1 cellular context compared by ENCODE assay signal in genomic region chr4:87973283-87974169, GRCh38.
TF ChIP-seq lines count a peak whose summit lies in the region.

No MANE protein-coding gene starts in this region.

TF ChIP-seq in HepG2, 621 proteins besides CTCF, POLR2A, EP300 and RAD21 (continued from another document and continues in another):
- TF ChIP-seq, protein P1, sequence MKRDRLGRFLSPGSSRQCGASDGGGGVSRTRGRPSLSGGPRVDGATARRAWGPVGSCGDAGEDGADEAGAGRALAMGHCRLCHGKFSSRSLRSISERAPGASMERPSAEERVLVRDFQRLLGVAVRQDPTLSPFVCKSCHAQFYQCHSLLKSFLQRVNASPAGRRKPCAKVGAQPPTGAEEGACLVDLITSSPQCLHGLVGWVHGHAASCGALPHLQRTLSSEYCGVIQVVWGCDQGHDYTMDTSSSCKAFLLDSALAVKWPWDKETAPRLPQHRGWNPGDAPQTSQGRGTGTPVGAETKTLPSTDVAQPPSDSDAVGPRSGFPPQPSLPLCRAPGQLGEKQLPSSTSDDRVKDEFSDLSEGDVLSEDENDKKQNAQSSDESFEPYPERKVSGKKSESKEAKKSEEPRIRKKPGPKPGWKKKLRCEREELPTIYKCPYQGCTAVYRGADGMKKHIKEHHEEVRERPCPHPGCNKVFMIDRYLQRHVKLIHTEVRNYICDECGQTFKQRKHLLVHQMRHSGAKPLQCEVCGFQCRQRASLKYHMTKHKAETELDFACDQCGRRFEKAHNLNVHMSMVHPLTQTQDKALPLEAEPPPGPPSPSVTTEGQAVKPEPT (CRISPR knock-in tag; IDR thresholded peaks at IDR 0.05; ENCODE audit: low read depth) = no peak
- peak; percentile 29; the same call in 1 of the 2 replicates for TF ChIP-seq KDM3A (CRISPR knock-in tag; IDR thresholded peaks at IDR 0.05; ENCODE audit: low read depth)
- TF ChIP-seq KLF16 (CRISPR knock-in tag; IDR thresholded peaks at IDR 0.05) = 0 out of 4 replicates have a peak, but pooled peaks of 1 of the 2 experiments have one; percentile 25
- TF ChIP-seq HMG20A (CRISPR knock-in tag; IDR thresholded peaks at IDR 0.05; ENCODE audit: borderline replicate concordance) = no peak
- TF ChIP-seq STAG1 (CRISPR knock-in tag; IDR thresholded peaks at IDR 0.05) = peak; percentile 72
- no peak for TF ChIP-seq ZKSCAN1 (IDR thresholded peaks at IDR 0.05; ENCODE audit: low read length)
- TF ChIP-seq SMAD9 (CRISPR knock-in tag; IDR thresholded peaks at IDR 0.05) = no peak
- TF ChIP-seq ZNF543 (CRISPR knock-in tag; IDR thresholded peaks at IDR 0.05) = no peak
- TF ChIP-seq CEBPG (CRISPR knock-in tag; IDR thresholded peaks at IDR 0.05) = 0 out of 2 replicates have a peak, but pooled peaks have one; percentile 5
- no peak for TF ChIP-seq SOX13 (IDR thresholded peaks at IDR 0.05)
- TF ChIP-seq SOX13 (CRISPR knock-in tag; conservative IDR thresholded peaks at IDR 0.05 in 1 of 2, IDR thresholded peaks at IDR 0.05 in 1 of 2) = no peak
- no peak for TF ChIP-seq IRF9 (CRISPR knock-in tag; IDR thresholded peaks at IDR 0.05; ENCODE audit: borderline replicate concordance)
- no peak for TF ChIP-seq ZNF570 (CRISPR knock-in tag; IDR thresholded peaks at IDR 0.05; ENCODE audit: borderline replicate concordance)
- TF ChIP-seq, protein P2, sequence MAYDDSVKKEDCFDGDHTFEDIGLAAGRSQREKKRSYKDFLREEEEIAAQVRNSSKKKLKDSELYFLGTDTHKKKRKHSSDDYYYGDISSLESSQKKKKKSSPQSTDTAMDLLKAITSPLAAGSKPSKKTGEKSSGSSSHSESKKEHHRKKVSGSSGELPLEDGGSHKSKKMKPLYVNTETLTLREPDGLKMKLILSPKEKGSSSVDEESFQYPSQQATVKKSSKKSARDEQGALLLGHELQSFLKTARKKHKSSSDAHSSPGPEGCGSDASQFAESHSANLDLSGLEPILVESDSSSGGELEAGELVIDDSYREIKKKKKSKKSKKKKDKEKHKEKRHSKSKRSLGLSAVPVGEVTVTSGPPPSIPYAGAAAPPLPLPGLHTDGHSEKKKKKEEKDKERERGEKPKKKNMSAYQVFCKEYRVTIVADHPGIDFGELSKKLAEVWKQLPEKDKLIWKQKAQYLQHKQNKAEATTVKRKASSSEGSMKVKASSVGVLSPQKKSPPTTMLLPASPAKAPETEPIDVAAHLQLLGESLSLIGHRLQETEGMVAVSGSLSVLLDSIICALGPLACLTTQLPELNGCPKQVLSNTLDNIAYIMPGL (CRISPR knock-in tag; IDR thresholded peaks at IDR 0.05; ENCODE audit: borderline replicate concordance in 1 of 2, low read depth in 1 of 2) = 0 out of 4 replicates have a peak, but pooled peaks of 1 of the 2 experiments have one; percentile 19
- no peak for TF ChIP-seq ZNF407 (CRISPR knock-in tag; IDR thresholded peaks at IDR 0.05; ENCODE audit: not compliant biosample characterization)
- TF ChIP-seq SCMH1 (CRISPR knock-in tag; IDR thresholded peaks at IDR 0.05; ENCODE audit: borderline replicate concordance) = no peak
- no peak for TF ChIP-seq POLR2AphosphoS2 (IDR thresholded peaks at IDR 0.05; ENCODE audit: low read depth, low read length)
- peak; percentile 34; the same call in 1 of the 2 replicates for TF ChIP-seq KAT8 (CRISPR knock-in tag; IDR thresholded peaks at IDR 0.05)
- TF ChIP-seq NPAS2 (CRISPR knock-in tag; IDR thresholded peaks at IDR 0.05; ENCODE audit: borderline replicate concordance) = no peak
- no peak for TF ChIP-seq ZNF879 (CRISPR knock-in tag; IDR thresholded peaks at IDR 0.05)
- no peak for TF ChIP-seq ZNF761 (CRISPR knock-in tag; conservative IDR thresholded peaks at IDR 0.05)
- TF ChIP-seq, protein P3, sequence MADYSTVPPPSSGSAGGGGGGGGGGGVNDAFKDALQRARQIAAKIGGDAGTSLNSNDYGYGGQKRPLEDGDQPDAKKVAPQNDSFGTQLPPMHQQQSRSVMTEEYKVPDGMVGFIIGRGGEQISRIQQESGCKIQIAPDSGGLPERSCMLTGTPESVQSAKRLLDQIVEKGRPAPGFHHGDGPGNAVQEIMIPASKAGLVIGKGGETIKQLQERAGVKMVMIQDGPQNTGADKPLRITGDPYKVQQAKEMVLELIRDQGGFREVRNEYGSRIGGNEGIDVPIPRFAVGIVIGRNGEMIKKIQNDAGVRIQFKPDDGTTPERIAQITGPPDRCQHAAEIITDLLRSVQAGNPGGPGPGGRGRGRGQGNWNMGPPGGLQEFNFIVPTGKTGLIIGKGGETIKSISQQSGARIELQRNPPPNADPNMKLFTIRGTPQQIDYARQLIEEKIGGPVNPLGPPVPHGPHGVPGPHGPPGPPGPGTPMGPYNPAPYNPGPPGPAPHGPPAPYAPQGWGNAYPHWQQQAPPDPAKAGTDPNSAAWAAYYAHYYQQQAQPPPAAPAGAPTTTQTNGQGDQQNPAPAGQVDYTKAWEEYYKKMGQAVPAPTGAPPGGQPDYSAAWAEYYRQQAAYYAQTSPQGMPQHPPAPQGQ (CRISPR knock-in tag; IDR thresholded peaks at IDR 0.05; ENCODE audit: borderline replicate concordance) = no peak
- no peak for TF ChIP-seq TCF7 (IDR thresholded peaks at IDR 0.05; ENCODE audit: low read depth)
- TF ChIP-seq ZNF784 (CRISPR knock-in tag; IDR thresholded peaks at IDR 0.05; ENCODE audit: borderline replicate concordance) = no peak
- TF ChIP-seq, protein P4, sequence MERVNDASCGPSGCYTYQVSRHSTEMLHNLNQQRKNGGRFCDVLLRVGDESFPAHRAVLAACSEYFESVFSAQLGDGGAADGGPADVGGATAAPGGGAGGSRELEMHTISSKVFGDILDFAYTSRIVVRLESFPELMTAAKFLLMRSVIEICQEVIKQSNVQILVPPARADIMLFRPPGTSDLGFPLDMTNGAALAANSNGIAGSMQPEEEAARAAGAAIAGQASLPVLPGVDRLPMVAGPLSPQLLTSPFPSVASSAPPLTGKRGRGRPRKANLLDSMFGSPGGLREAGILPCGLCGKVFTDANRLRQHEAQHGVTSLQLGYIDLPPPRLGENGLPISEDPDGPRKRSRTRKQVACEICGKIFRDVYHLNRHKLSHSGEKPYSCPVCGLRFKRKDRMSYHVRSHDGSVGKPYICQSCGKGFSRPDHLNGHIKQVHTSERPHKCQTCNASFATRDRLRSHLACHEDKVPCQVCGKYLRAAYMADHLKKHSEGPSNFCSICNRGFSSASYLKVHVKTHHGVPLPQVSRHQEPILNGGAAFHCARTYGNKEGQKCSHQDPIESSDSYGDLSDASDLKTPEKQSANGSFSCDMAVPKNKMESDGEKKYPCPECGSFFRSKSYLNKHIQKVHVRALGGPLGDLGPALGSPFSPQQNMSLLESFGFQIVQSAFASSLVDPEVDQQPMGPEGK (CRISPR knock-in tag; IDR thresholded peaks at IDR 0.05) = no peak
- no peak for TF ChIP-seq ZNF724P (CRISPR knock-in tag; IDR thresholded peaks at IDR 0.05; ENCODE audit: borderline replicate concordance)
- TF ChIP-seq ZNF3 (CRISPR knock-in tag; IDR thresholded peaks at IDR 0.05) = 0 out of 2 replicates have a peak, but pooled peaks have one; percentile 20
- TF ChIP-seq RFXAP (CRISPR knock-in tag; IDR thresholded peaks at IDR 0.05; ENCODE audit: borderline replicate concordance) = no peak
- no peak for TF ChIP-seq ZNF720 (CRISPR knock-in tag; IDR thresholded peaks at IDR 0.05)
- TF ChIP-seq SP5 (CRISPR knock-in tag; IDR thresholded peaks at IDR 0.05; ENCODE audit: borderline replicate concordance, low read depth) = no peak
- TF ChIP-seq TBX2 (CRISPR knock-in tag; IDR thresholded peaks at IDR 0.05; ENCODE audit: borderline replicate concordance) = 0 out of 2 replicates have a peak, but pooled peaks have one; percentile 18
- TF ChIP-seq, protein P5, sequence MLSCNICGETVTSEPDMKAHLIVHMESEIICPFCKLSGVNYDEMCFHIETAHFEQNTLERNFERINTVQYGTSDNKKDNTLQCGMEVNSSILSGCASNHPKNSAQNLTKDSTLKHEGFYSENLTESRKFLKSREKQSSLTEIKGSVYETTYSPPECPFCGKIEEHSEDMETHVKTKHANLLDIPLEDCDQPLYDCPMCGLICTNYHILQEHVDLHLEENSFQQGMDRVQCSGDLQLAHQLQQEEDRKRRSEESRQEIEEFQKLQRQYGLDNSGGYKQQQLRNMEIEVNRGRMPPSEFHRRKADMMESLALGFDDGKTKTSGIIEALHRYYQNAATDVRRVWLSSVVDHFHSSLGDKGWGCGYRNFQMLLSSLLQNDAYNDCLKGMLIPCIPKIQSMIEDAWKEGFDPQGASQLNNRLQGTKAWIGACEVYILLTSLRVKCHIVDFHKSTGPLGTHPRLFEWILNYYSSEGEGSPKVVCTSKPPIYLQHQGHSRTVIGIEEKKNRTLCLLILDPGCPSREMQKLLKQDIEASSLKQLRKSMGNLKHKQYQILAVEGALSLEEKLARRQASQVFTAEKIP (CRISPR knock-in tag; IDR thresholded peaks at IDR 0.05; ENCODE audit: borderline replicate concordance) = no peak
- peak; percentile 82 for TF ChIP-seq SMC3 (IDR thresholded peaks at IDR 0.05; ENCODE audit: low read length)
- TF ChIP-seq RCOR2 (CRISPR knock-in tag; IDR thresholded peaks at IDR 0.05) = peak; percentile 32; the same call in 1 of the 2 replicates
- TF ChIP-seq GATAD2A (CRISPR knock-in tag; IDR thresholded peaks at IDR 0.05) = peak; percentile 47; the same call in 1 of the 2 replicates
- TF ChIP-seq ZNF776 (CRISPR knock-in tag; IDR thresholded peaks at IDR 0.05) = no peak
- TF ChIP-seq SOX6 (IDR thresholded peaks at IDR 0.05) = no peak
- peak; percentile 31; the same call in 1 of the 2 replicates for TF ChIP-seq SOX6 (CRISPR knock-in tag; IDR thresholded peaks at IDR 0.05)
- TF ChIP-seq, protein P6, sequence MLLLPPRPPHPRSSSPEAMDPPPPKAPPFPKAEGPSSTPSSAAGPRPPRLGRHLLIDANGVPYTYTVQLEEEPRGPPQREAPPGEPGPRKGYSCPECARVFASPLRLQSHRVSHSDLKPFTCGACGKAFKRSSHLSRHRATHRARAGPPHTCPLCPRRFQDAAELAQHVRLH (CRISPR knock-in tag; IDR thresholded peaks at IDR 0.05; ENCODE audit: borderline replicate concordance, low read depth) = 0 out of 2 replicates have a peak, but pooled peaks have one; percentile 12
- 0 out of 2 replicates have a peak, but pooled peaks have one; percentile 8 for TF ChIP-seq RARA (CRISPR knock-in tag; IDR thresholded peaks at IDR 0.05)
- TF ChIP-seq ZNF232 (CRISPR knock-in tag; IDR thresholded peaks at IDR 0.05; ENCODE audit: borderline replicate concordance) = 0 out of 2 replicates have a peak, but pooled peaks have one; percentile 41
- TF ChIP-seq EZH2 (conservative IDR thresholded peaks at IDR 0.05; ENCODE audit: low read depth, low read length) = no peak
- no peak for TF ChIP-seq ZFP37 (CRISPR knock-in tag; IDR thresholded peaks at IDR 0.05; ENCODE audit: borderline replicate concordance)
- TF ChIP-seq ZNF792 (CRISPR knock-in tag; IDR thresholded peaks at IDR 0.05) = 0 out of 2 replicates have a peak, but pooled peaks have one; percentile 23
